In genomic region chr15:70566047-70566835, GRCh38 we compare ENCODE assay signal across 16 cellular contexts.
DNase-seq lines count a peak whose midpoint lies in the region; ATAC-seq and TF ChIP-seq lines count a peak whose summit lies in the region.
"Had no signal": no experiment of that assay in that cellular context is flagged by ENCODE, and none has a peak within 500 bp of the region (broad histone marks: within the 10 kb centered on the region; RNA-seq: fewer than 3 reads in every experiment).

No MANE protein-coding gene starts in this region.

- H3K36me3 ChIP-seq in cardiac muscle cell (no peaks in the 10 kb centered on the region), kidney epithelial cell (ENCODE audit: control insufficient read depth, insufficient read depth, low read length) (no peaks in the 10 kb centered on the region)

- H3K9me3 Mint-ChIP-seq in brain: peaks cover 0 to 3% (median 0%) of the 10 kb centered on the region in 5 experiments
- H3K9me3 Mint-ChIP-seq: activated T-cell treated with anti-CD3 and anti-CD28 coated beads, Interleukin-2, amount 50 U/mL, for 24 hours; T-helper 1 cell treated with Interleukin-12 subunit alpha and Interleukin-12 subunit beta and Interleukin-4 antibody, amounts not matched to agents 30 μg/mL and 1 μg/mL, for 36 hours had no signal

- ATAC-seq in left ventricle myocardium superior: no peak
- ATAC-seq: activated CD4-positive, alpha-beta T cell treated with anti-CD3 and anti-CD28 coated beads for 36 hours; stimulated activated naive CD8-positive, alpha-beta T cell treated with anti-CD3 and anti-CD28 coated beads, Interleukin-15, Interleukin-2, amounts not matched to agents 100 U/mL and 50 U/mL, for 24 hours had no signal

- H3K4me1 Mint-ChIP-seq in brain: peaks cover 27% of the 10 kb centered on the region

- H3K27me3 Mint-ChIP-seq in brain: peaks cover 10% of the 10 kb centered on the region
- H3K27me3 Mint-ChIP-seq: activated CD4-positive, alpha-beta T cell treated with anti-CD3 and anti-CD28 coated beads for 36 hours; activated T-cell treated with anti-CD3 and anti-CD28 coated beads, Interleukin-2, amount 50 U/mL, for 24 hours had no signal

- H3K4me3 Mint-ChIP-seq in brain: peak overlapping the region in 3 of 5 experiments; percentile 38 to 44 (median 41)
- H3K4me3 Mint-ChIP-seq: activated CD4-positive, alpha-beta T cell treated with anti-CD3 and anti-CD28 coated beads for 36 hours; activated T-cell treated with anti-CD3 and anti-CD28 coated beads, Interleukin-2, amount 50 U/mL, for 24 hours; T-helper 1 cell treated with Interleukin-12 subunit alpha and Interleukin-12 subunit beta and Interleukin-4 antibody, amounts not matched to agents 30 μg/mL and 1 μg/mL, for 36 hours had no signal

- no peak overlapping the region for H3K27ac ChIP-seq in cardiac muscle cell

- peak in 1 of 2 donors; percentile 60 for DNase-seq in cardiac muscle cell (ENCODE audit: low read depth in 1 of 2, low spot score in 1 of 2)
- DNase-seq in left ventricle myocardium superior: no peak
- DNase-seq in kidney epithelial cell (ENCODE audit: low read depth): no peak
- no peak for DNase-seq in putamen (ENCODE audit: low spot score)
- no peak for DNase-seq in HK-2 (ENCODE audit: unreplicated experiment)
- no peak for DNase-seq in D341Med (ENCODE audit: low spot score)
- no peak for DNase-seq in NCI-H1436 treated with DMSO at 0.1 percent for 48 hours (lab: John Stamatoyannopoulos, UW)
- DNase-seq: activated CD4-positive, alpha-beta T cell treated with anti-CD3 and anti-CD28 coated beads for 36 hours; activated T-cell treated with anti-CD3 and anti-CD28 coated beads, Interleukin-2, amount 50 U/mL, for 24 hours; DMS 273 treated with DMSO at 0.1 percent for 48 hours; NCI-H1694 treated with DMSO at 0.1 percent for 48 hours; NK-92 treated with Interleukin-12 subunit alpha and Interleukin-12 subunit beta, amount 100 ng/mL, for 24 hours; small intestine; stimulated activated naive CD8-positive, alpha-beta T cell treated with anti-CD3 and anti-CD28 coated beads, Interleukin-15, Interleukin-2, amounts not matched to agents 100 U/mL and 50 U/mL, for 24 hours had no signal

- peak; percentile 18 for TF ChIP-seq CTCF in cardiac muscle cell (IDR thresholded peaks at IDR 0.05; ENCODE audit: low read depth, low read length)
- peak in 1 of 2 experiments; percentile 45 for TF ChIP-seq CTCF in brain (conservative IDR thresholded peaks at IDR 0.05)
- TF ChIP-seq CTCF in kidney epithelial cell (IDR thresholded peaks at IDR 0.05; ENCODE audit: insufficient read depth, low read length, poor library complexity, severe bottlenecking): peak; percentile 17

- H3K27me3 ChIP-seq in cardiac muscle cell (no peaks in the 10 kb centered on the region), kidney epithelial cell (ENCODE audit: control insufficient read depth, insufficient read depth, low read length) (peaks cover 6% of the 10 kb centered on the region)

- no peak overlapping the region for H3K4me3 ChIP-seq in cardiac muscle cell
- H3K4me3 ChIP-seq in kidney epithelial cell (ENCODE audit: low read depth, low read length): no peak overlapping the region

- no peaks in the 10 kb centered on the region for H3K9me3 ChIP-seq in cardiac muscle cell (ENCODE audit: low read depth)

- peak overlapping the region in 4 of 5 experiments; percentile 58 to 86 (median 76) for H3K27ac Mint-ChIP-seq in brain
- H3K27ac Mint-ChIP-seq: activated CD4-positive, alpha-beta T cell treated with anti-CD3 and anti-CD28 coated beads for 36 hours; activated T-cell treated with anti-CD3 and anti-CD28 coated beads, Interleukin-2, amount 50 U/mL, for 24 hours; T-helper 1 cell treated with Interleukin-12 subunit alpha and Interleukin-12 subunit beta and Interleukin-4 antibody, amounts not matched to agents 30 μg/mL and 1 μg/mL, for 36 hours had no signal

- peaks cover 10% of the 10 kb centered on the region for H3K4me1 ChIP-seq in cardiac muscle cell (ENCODE audit: low read depth)

- H3K36me3 Mint-ChIP-seq in brain: no peaks in the 10 kb centered on the region

- intact Hi-C loops in left ventricle myocardium superior (cut with micrococcal nuclease): no loop called here
